ENCODE assay signal across 13 cellular contexts in genomic region chr15:90987561-90988141, GRCh38. TPM values are rescaled to one million over a fixed set of nuclear protein-coding genes. Genes with fewer than 3 reads are reported as not detected.
DNase-seq lines count a peak whose midpoint lies in the region; ATAC-seq and TF ChIP-seq lines count a peak whose summit lies in the region.
"Had no signal": no experiment of that assay in that cellular context is flagged by ENCODE, and none has a peak within 500 bp of the region (broad histone marks: within the 10 kb centered on the region; RNA-seq: fewer than 3 reads in every experiment).

No MANE protein-coding gene starts in this region.

- H3K27me3 ChIP-seq in MM.1S (replicated peaks; ENCODE audit: insufficient read depth, low read length), result no peaks in the 10 kb centered on the region
- no peaks in the 10 kb centered on the region for H3K27me3 ChIP-seq in osteoblast (ENCODE audit: insufficient read depth, low read length)

- ATAC-seq in stimulated activated naive CD8-positive, alpha-beta T cell treated with anti-CD3 and anti-CD28 coated beads, Interleukin-15, amount 100 ng/mL, for 72 hours, result no peak
- ATAC-seq: naive thymus-derived CD4-positive, alpha-beta T cell; PC-3 had no signal

- H4K20me1 ChIP-seq in MM.1S (ENCODE audit: insufficient read depth, low read length) (peaks cover 2% of the 10 kb centered on the region; the same call in 1 of the 2 replicates), osteoblast (ENCODE audit: insufficient read depth, low read length) (no peaks in the 10 kb centered on the region)

- H3K9me3 ChIP-seq in MM.1S (replicated peaks; ENCODE audit: insufficient read depth, low read length), result no peaks in the 10 kb centered on the region
- no peaks in the 10 kb centered on the region for H3K9me3 ChIP-seq in osteoblast (ENCODE audit: low read depth, low read length)

- H3K4me1 ChIP-seq in MM.1S (ENCODE audit: low read length) (peaks cover 39% of the 10 kb centered on the region), osteoblast (ENCODE audit: insufficient read depth, low read length) (peaks cover 18% of the 10 kb centered on the region)

- H3K27ac ChIP-seq in MM.1S (ENCODE audit: low read length) (peak overlapping the region; percentile 28; the same call in 1 of the 2 replicates), osteoblast (ENCODE audit: low read depth, low read length) (peak overlapping the region; percentile 50)

- H3K4me3 ChIP-seq in MM.1S (ENCODE audit: low read length) (peak overlapping the region; percentile 13; the same call in 1 of the 2 replicates), osteoblast (ENCODE audit: insufficient read depth, low read length) (peak overlapping the region; percentile 8)

- peak; percentile 12 for DNase-seq in NCI-H1092 treated with DMSO at 0.1 percent for 48 hours (lab: John Stamatoyannopoulos, UW)
- DNase-seq in NCI-H1092 (lab: John Stamatoyannopoulos, UW), result no peak
- DNase-seq in MM.1S, result no peak
- peak; percentile 33 for DNase-seq in astrocyte of the hippocampus (ENCODE audit: low read depth, low spot score)
- no peak for DNase-seq in osteoblast (ENCODE audit: insufficient read length, low spot score, missing footprints)
- no peak for DNase-seq in NCI-H345 treated with DMSO at 0.1 percent for 48 hours (lab: John Stamatoyannopoulos, UW; ENCODE audit: unreplicated experiment)
- no peak for DNase-seq in stimulated activated naive CD8-positive, alpha-beta T cell treated with anti-CD3 and anti-CD28 coated beads, Interleukin-15, amount 100 ng/mL, for 72 hours
- DNase-seq in NCI-H146 (lab: John Stamatoyannopoulos, UW), result no peak
- DNase-seq: HCEC 1CT; naive thymus-derived CD4-positive, alpha-beta T cell; NCI-H1436 treated with DMSO at 0.1 percent for 48 hours; PC-3; T-helper 9 cell had no signal

- H3K27me3 Mint-ChIP-seq in stimulated activated naive CD8-positive, alpha-beta T cell treated with anti-CD3 and anti-CD28 coated beads, Interleukin-15, amount 100 ng/mL, for 72 hours, result no peaks in the 10 kb centered on the region
- H3K27me3 Mint-ChIP-seq: naive thymus-derived CD4-positive, alpha-beta T cell had no signal

- no peaks in the 10 kb centered on the region for H3K9me2 ChIP-seq in MM.1S (replicated peaks; ENCODE audit: insufficient read depth, low read length)

- no peaks in the 10 kb centered on the region for H3K9me3 Mint-ChIP-seq in stimulated activated naive CD8-positive, alpha-beta T cell treated with anti-CD3 and anti-CD28 coated beads, Interleukin-15, amount 100 ng/mL, for 72 hours

- H2AFZ ChIP-seq in MM.1S (ENCODE audit: low read length) (no peak overlapping the region), osteoblast (ENCODE audit: low read length) (peak overlapping the region; percentile 87)

- H3K4me1 Mint-ChIP-seq in stimulated activated naive CD8-positive, alpha-beta T cell treated with anti-CD3 and anti-CD28 coated beads, Interleukin-15, amount 100 ng/mL, for 72 hours, result peaks cover 21% of the 10 kb centered on the region

- TF ChIP-seq CTCF in MM.1S (IDR thresholded peaks at IDR 0.05; ENCODE audit: low read length) (no peak), osteoblast (IDR thresholded peaks at IDR 0.05; ENCODE audit: extremely low read depth, low read depth, low read length) (no peak)

- H3K9ac ChIP-seq in MM.1S (ENCODE audit: low read length), result no peak overlapping the region

- H3K36me3 ChIP-seq in MM.1S (replicated peaks; ENCODE audit: insufficient read depth, low read length), result peaks cover 9% of the 10 kb centered on the region
- H3K36me3 ChIP-seq in osteoblast (ENCODE audit: insufficient read depth, low read length), result peaks cover 19% of the 10 kb centered on the region

- no peak overlapping the region for H3K27ac Mint-ChIP-seq in stimulated activated naive CD8-positive, alpha-beta T cell treated with anti-CD3 and anti-CD28 coated beads, Interleukin-15, amount 100 ng/mL, for 72 hours

- H3K4me2 ChIP-seq in MM.1S (ENCODE audit: low read depth, low read length), result peak overlapping the region; percentile 65
- peak overlapping the region; percentile 64 for H3K4me2 ChIP-seq in osteoblast (ENCODE audit: insufficient read depth, low read length)

- H3F3A ChIP-seq in MM.1S (ENCODE audit: insufficient read depth, low read length), result peaks cover 26% of the 10 kb centered on the region

- peaks cover 98% of the 10 kb centered on the region for H3K79me2 ChIP-seq in MM.1S (ENCODE audit: low read length)
- H3K79me2 ChIP-seq in osteoblast (ENCODE audit: insufficient read depth, low read length), result peaks cover 98% of the 10 kb centered on the region

- H3K4me3 Mint-ChIP-seq in stimulated activated naive CD8-positive, alpha-beta T cell treated with anti-CD3 and anti-CD28 coated beads, Interleukin-15, amount 100 ng/mL, for 72 hours, result no peak overlapping the region

RNA-seq across cellular contexts. Expression of gene PRC1, which starts 6.7 kb away (rescaled TPM):
- total RNA-seq in osteoblast, result 17.1 and 17.7 TPM in 2 replicates

RNA-seq across cellular contexts. Expression of gene RCCD1, which starts 33.0 kb away (rescaled TPM):
- 11.2 TPM in 2 replicates for total RNA-seq in osteoblast

RNA-seq across cellular contexts. Expression of gene VPS33B, which starts 34.7 kb away (rescaled TPM):
- total RNA-seq in osteoblast, result 8.0 and 10.0 TPM in 2 replicates

RNA-seq across cellular contexts. Expression of gene UNC45A, which starts 52.6 kb away (rescaled TPM):
- 72.5 and 74.9 TPM in 2 replicates for total RNA-seq in osteoblast

RNA-seq across cellular contexts. Expression of gene HDDC3, which starts 55.3 kb away (rescaled TPM):
- 8.8 and 11.6 TPM in 2 replicates for total RNA-seq in osteoblast

Comparison
In these comparisons a context has a peak if more than half of its experiments do, and no peak if none do; other contexts are left out.
1. DNase-seq: peak in NCI-H1092 treated with DMSO at 0.1 percent for 48 hours (single experiment) and astrocyte of the hippocampus (single experiment); none in NCI-H1092 (single experiment), MM.1S (single experiment), osteoblast (single experiment), NCI-H345 treated with DMSO at 0.1 percent for 48 hours (single experiment), stimulated activated naive CD8-positive, alpha-beta T cell treated with anti-CD3 and anti-CD28 coated beads, Interleukin-15, amount 100 ng/mL, for 72 hours (0 of 2) and NCI-H146 (single experiment).